In the genomic region with DNA sequence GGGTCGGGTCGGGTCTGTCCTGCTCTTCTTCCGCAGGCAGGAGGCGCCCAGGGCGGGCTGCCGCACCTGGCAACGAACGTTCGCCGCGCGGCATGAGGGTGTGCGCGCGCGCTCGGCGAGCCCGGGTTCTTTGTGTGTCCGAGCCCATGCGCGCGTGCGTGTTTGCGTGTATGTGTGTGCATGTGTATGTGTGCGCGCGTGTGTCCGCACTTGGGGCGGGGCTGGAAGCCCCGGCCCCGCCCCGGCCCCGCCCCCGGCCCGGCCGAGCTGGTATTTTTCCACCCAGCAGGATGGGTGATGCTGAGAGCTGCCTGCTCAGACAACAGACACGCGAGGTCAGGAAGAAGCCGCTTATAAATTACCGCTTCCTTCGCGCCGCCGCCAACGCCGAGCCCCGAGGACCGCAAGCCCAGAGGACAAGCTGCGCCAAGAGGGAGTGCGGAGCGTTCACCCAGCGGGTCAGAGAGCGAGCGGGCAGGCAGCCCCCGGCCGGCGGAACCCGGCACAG, we compare ENCODE assay signal across 1 cellular context.
TF ChIP-seq lines count a peak whose summit lies in the region.

A gene (plus strand): TSS at position 303 of the 508 bp plus-strand sequence. CDS start 41,029 bp downstream, outside the sequence.

TF ChIP-seq in K562, 482 proteins besides CTCF, POLR2A, EP300 and RAD21 (continued from another document and continues in another):
- TF ChIP-seq, protein P1, sequence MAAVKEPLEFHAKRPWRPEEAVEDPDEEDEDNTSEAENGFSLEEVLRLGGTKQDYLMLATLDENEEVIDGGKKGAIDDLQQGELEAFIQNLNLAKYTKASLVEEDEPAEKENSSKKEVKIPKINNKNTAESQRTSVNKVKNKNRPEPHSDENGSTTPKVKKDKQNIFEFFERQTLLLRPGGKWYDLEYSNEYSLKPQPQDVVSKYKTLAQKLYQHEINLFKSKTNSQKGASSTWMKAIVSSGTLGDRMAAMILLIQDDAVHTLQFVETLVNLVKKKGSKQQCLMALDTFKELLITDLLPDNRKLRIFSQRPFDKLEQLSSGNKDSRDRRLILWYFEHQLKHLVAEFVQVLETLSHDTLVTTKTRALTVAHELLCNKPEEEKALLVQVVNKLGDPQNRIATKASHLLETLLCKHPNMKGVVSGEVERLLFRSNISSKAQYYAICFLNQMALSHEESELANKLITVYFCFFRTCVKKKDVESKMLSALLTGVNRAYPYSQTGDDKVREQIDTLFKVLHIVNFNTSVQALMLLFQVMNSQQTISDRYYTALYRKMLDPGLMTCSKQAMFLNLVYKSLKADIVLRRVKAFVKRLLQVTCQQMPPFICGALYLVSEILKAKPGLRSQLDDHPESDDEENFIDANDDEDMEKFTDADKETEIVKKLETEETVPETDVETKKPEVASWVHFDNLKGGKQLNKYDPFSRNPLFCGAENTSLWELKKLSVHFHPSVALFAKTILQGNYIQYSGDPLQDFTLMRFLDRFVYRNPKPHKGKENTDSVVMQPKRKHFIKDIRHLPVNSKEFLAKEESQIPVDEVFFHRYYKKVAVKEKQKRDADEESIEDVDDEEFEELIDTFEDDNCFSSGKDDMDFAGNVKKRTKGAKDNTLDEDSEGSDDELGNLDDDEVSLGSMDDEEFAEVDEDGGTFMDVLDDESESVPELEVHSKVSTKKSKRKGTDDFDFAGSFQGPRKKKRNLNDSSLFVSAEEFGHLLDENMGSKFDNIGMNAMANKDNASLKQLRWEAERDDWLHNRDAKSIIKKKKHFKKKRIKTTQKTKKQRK (IDR thresholded peaks at IDR 0.05; ENCODE audit: borderline replicate concordance, low read depth, low read length): no peak
- peak; percentile 78 for TF ChIP-seq PHF20 (IDR thresholded peaks at IDR 0.05; ENCODE audit: partially characterized antibody)
- TF ChIP-seq, protein P2, sequence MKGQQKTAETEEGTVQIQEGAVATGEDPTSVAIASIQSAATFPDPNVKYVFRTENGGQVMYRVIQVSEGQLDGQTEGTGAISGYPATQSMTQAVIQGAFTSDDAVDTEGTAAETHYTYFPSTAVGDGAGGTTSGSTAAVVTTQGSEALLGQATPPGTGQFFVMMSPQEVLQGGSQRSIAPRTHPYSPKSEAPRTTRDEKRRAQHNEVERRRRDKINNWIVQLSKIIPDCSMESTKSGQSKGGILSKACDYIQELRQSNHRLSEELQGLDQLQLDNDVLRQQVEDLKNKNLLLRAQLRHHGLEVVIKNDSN (CRISPR knock-in tag; IDR thresholded peaks at IDR 0.05): no peak
- TF ChIP-seq SREBF2 (CRISPR knock-in tag; IDR thresholded peaks at IDR 0.05): no peak
- no peak for TF ChIP-seq NFYB (IDR thresholded peaks at IDR 0.05; ENCODE audit: extremely low read depth, insufficient read length)
- no peak for TF ChIP-seq KHSRP (IDR thresholded peaks at IDR 0.05)
- peak; percentile 28; the same call in 1 of the 2 replicates for TF ChIP-seq HCFC1 (IDR thresholded peaks at IDR 0.05; ENCODE audit: low read depth, low read length)
- no peak for TF ChIP-seq PHF21A (IDR thresholded peaks at IDR 0.05; ENCODE audit: borderline replicate concordance, low read depth)
- TF ChIP-seq ZNF717 (CRISPR knock-in tag; IDR thresholded peaks at IDR 0.05): no peak
- TF ChIP-seq HMG20A (CRISPR knock-in tag; conservative IDR thresholded peaks at IDR 0.05): no peak
- TF ChIP-seq ZFX (CRISPR knock-in tag; IDR thresholded peaks at IDR 0.05): no peak
- TF ChIP-seq LEF1 (IDR thresholded peaks at IDR 0.05): no peak
- TF ChIP-seq ELF4 (CRISPR knock-in tag; IDR thresholded peaks at IDR 0.05): no peak
- TF ChIP-seq HNRNPL (IDR thresholded peaks at IDR 0.05; ENCODE audit: low read depth, low read length): no peak; the same call in 1 of the 2 replicates
- TF ChIP-seq DMBX1 (CRISPR knock-in tag; IDR thresholded peaks at IDR 0.05; ENCODE audit: borderline replicate concordance): no peak
- no peak for TF ChIP-seq SAP30 (IDR thresholded peaks at IDR 0.05; ENCODE audit: borderline replicate concordance, insufficient read depth, low read depth, low read length, poor library complexity, severe bottlenecking)
- TF ChIP-seq SRSF7 (optimal IDR thresholded peaks at IDR 0.05; ENCODE audit: low read depth, low read length): no peak
- 0 out of 2 replicates have a peak, but pooled peaks have one; percentile 15 for TF ChIP-seq HDAC2 (IDR thresholded peaks at IDR 0.05)
- TF ChIP-seq MTF1 (CRISPR knock-in tag; IDR thresholded peaks at IDR 0.05; ENCODE audit: borderline replicate concordance): no peak
- TF ChIP-seq KLF13 (tag; IDR thresholded peaks at IDR 0.05; ENCODE audit: borderline replicate concordance, low read depth): no peak
- 0 out of 2 replicates have a peak, but pooled peaks have one; percentile 35 for TF ChIP-seq ERF (CRISPR knock-in tag; IDR thresholded peaks at IDR 0.05)
- no peak for TF ChIP-seq SMARCC2 (IDR thresholded peaks at IDR 0.05; ENCODE audit: low read depth)
- no peak for TF ChIP-seq KLF16 (IDR thresholded peaks at IDR 0.05)
- peak; percentile 92 for TF ChIP-seq L3MBTL2 (IDR thresholded peaks at IDR 0.05)
- no peak for TF ChIP-seq ZBTB8A (IDR thresholded peaks at IDR 0.05; ENCODE audit: partially characterized antibody)
- TF ChIP-seq NCOA6 (IDR thresholded peaks at IDR 0.05): no peak
- no peak for TF ChIP-seq DNMT1 (IDR thresholded peaks at IDR 0.05)
- TF ChIP-seq, protein P3, sequence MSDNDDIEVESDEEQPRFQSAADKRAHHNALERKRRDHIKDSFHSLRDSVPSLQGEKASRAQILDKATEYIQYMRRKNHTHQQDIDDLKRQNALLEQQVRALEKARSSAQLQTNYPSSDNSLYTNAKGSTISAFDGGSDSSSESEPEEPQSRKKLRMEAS (CRISPR knock-in tag; IDR thresholded peaks at IDR 0.05): peak; percentile 93
- TF ChIP-seq STAG1 (CRISPR knock-in tag; IDR thresholded peaks at IDR 0.05; ENCODE audit: borderline replicate concordance): no peak
- TF ChIP-seq NR2C2 (CRISPR knock-in tag; IDR thresholded peaks at IDR 0.05): 0 out of 2 replicates have a peak, but pooled peaks have one; percentile 0
- TF ChIP-seq NR2C2 (tag; IDR thresholded peaks at IDR 0.05): peak; percentile 63
- TF ChIP-seq CC2D1A (IDR thresholded peaks at IDR 0.05): no peak
- TF ChIP-seq ZNF668 (CRISPR knock-in tag; IDR thresholded peaks at IDR 0.05): peak; percentile 48; the same call in 1 of the 2 replicates
- no peak for TF ChIP-seq TEAD4 (IDR thresholded peaks at IDR 0.05; ENCODE audit: low read length)
- TF ChIP-seq TEAD4 (CRISPR knock-in tag; IDR thresholded peaks at IDR 0.05; ENCODE audit: borderline replicate concordance): no peak
- no peak for TF ChIP-seq MTA2 (IDR thresholded peaks at IDR 0.05; ENCODE audit: low read depth)
- TF ChIP-seq TAF7 (tag; IDR thresholded peaks at IDR 0.05): no peak
- no peak for TF ChIP-seq ZKSCAN8 (CRISPR knock-in tag; IDR thresholded peaks at IDR 0.05)
- TF ChIP-seq CXXC5 (CRISPR knock-in tag; IDR thresholded peaks at IDR 0.05): peak; percentile 95
- TF ChIP-seq, protein P4, sequence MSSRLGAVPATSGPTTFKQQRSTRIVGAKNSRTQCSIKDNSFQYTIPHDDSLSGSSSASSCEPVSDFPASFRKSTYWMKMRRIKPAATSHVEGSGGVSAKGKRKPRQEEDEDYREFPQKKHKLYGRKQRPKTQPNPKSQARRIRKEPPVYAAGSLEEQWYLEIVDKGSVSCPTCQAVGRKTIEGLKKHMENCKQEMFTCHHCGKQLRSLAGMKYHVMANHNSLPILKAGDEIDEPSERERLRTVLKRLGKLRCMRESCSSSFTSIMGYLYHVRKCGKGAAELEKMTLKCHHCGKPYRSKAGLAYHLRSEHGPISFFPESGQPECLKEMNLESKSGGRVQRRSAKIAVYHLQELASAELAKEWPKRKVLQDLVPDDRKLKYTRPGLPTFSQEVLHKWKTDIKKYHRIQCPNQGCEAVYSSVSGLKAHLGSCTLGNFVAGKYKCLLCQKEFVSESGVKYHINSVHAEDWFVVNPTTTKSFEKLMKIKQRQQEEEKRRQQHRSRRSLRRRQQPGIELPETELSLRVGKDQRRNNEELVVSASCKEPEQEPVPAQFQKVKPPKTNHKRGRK (tag; IDR thresholded peaks at IDR 0.05): no peak
- TF ChIP-seq NELFE (IDR thresholded peaks at IDR 0.05; ENCODE audit: insufficient read depth, insufficient read length): no peak
- TF ChIP-seq MECOM (CRISPR knock-in tag; IDR thresholded peaks at IDR 0.05): no peak
- TF ChIP-seq ZC3H8 (IDR thresholded peaks at IDR 0.05): no peak
- TF ChIP-seq TAF1 (IDR thresholded peaks at IDR 0.05; ENCODE audit: control insufficient read depth, extremely low read depth, insufficient read depth, low read length, severe bottlenecking): peak; percentile 67
- TF ChIP-seq CEBPB (tag; IDR thresholded peaks at IDR 0.05): no peak
- TF ChIP-seq ZNF76 (CRISPR knock-in tag; IDR thresholded peaks at IDR 0.05; ENCODE audit: borderline replicate concordance): no peak
- no peak for TF ChIP-seq RBM17 (IDR thresholded peaks at IDR 0.05; ENCODE audit: borderline replicate concordance, low read depth, low read length)
- TF ChIP-seq, protein P5, sequence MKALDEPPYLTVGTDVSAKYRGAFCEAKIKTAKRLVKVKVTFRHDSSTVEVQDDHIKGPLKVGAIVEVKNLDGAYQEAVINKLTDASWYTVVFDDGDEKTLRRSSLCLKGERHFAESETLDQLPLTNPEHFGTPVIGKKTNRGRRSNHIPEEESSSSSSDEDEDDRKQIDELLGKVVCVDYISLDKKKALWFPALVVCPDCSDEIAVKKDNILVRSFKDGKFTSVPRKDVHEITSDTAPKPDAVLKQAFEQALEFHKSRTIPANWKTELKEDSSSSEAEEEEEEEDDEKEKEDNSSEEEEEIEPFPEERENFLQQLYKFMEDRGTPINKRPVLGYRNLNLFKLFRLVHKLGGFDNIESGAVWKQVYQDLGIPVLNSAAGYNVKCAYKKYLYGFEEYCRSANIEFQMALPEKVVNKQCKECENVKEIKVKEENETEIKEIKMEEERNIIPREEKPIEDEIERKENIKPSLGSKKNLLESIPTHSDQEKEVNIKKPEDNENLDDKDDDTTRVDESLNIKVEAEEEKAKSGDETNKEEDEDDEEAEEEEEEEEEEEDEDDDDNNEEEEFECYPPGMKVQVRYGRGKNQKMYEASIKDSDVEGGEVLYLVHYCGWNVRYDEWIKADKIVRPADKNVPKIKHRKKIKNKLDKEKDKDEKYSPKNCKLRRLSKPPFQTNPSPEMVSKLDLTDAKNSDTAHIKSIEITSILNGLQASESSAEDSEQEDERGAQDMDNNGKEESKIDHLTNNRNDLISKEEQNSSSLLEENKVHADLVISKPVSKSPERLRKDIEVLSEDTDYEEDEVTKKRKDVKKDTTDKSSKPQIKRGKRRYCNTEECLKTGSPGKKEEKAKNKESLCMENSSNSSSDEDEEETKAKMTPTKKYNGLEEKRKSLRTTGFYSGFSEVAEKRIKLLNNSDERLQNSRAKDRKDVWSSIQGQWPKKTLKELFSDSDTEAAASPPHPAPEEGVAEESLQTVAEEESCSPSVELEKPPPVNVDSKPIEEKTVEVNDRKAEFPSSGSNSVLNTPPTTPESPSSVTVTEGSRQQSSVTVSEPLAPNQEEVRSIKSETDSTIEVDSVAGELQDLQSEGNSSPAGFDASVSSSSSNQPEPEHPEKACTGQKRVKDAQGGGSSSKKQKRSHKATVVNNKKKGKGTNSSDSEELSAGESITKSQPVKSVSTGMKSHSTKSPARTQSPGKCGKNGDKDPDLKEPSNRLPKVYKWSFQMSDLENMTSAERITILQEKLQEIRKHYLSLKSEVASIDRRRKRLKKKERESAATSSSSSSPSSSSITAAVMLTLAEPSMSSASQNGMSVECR (CRISPR knock-in tag; IDR thresholded peaks at IDR 0.05): no peak; the same call in 1 of the 2 replicates
- TF ChIP-seq, protein P6, sequence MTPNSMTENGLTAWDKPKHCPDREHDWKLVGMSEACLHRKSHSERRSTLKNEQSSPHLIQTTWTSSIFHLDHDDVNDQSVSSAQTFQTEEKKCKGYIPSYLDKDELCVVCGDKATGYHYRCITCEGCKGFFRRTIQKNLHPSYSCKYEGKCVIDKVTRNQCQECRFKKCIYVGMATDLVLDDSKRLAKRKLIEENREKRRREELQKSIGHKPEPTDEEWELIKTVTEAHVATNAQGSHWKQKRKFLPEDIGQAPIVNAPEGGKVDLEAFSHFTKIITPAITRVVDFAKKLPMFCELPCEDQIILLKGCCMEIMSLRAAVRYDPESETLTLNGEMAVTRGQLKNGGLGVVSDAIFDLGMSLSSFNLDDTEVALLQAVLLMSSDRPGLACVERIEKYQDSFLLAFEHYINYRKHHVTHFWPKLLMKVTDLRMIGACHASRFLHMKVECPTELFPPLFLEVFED (CRISPR knock-in tag; conservative IDR thresholded peaks at IDR 0.05): no peak
- TF ChIP-seq ZNF263 (CRISPR knock-in tag; IDR thresholded peaks at IDR 0.05; ENCODE audit: borderline replicate concordance): peak; percentile 64; the same call in 1 of the 2 replicates
- no peak for TF ChIP-seq ZNF140 (CRISPR knock-in tag; IDR thresholded peaks at IDR 0.05)
- no peak for TF ChIP-seq SLC30A9 (CRISPR knock-in tag; IDR thresholded peaks at IDR 0.05)
- TF ChIP-seq SMAD4 (CRISPR knock-in tag; conservative IDR thresholded peaks at IDR 0.05): peak; percentile 5; the same call in 1 of the 2 replicates
- no peak for TF ChIP-seq ZNF232 (CRISPR knock-in tag; IDR thresholded peaks at IDR 0.05)
- TF ChIP-seq, protein P7, sequence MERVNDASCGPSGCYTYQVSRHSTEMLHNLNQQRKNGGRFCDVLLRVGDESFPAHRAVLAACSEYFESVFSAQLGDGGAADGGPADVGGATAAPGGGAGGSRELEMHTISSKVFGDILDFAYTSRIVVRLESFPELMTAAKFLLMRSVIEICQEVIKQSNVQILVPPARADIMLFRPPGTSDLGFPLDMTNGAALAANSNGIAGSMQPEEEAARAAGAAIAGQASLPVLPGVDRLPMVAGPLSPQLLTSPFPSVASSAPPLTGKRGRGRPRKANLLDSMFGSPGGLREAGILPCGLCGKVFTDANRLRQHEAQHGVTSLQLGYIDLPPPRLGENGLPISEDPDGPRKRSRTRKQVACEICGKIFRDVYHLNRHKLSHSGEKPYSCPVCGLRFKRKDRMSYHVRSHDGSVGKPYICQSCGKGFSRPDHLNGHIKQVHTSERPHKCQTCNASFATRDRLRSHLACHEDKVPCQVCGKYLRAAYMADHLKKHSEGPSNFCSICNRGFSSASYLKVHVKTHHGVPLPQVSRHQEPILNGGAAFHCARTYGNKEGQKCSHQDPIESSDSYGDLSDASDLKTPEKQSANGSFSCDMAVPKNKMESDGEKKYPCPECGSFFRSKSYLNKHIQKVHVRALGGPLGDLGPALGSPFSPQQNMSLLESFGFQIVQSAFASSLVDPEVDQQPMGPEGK (CRISPR knock-in tag; IDR thresholded peaks at IDR 0.05; ENCODE audit: borderline replicate concordance): no peak
- TF ChIP-seq ZKSCAN1 (IDR thresholded peaks at IDR 0.05; ENCODE audit: low read depth, low read length): peak; percentile 54; the same call in 1 of the 2 replicates
- no peak for TF ChIP-seq MAFK (IDR thresholded peaks at IDR 0.05; ENCODE audit: low read length)
- TF ChIP-seq DPF2 (IDR thresholded peaks at IDR 0.05): no peak; the same call in 1 of the 2 replicates
- TF ChIP-seq CBX2 (IDR thresholded peaks at IDR 0.05; ENCODE audit: insufficient read depth, low read length, poor library complexity, severe bottlenecking): no peak
